In genomic region chr15:65385868-65386253, GRCh38 we compare ENCODE assay signal across 9 cellular contexts. TPM values are rescaled to one million over a fixed set of nuclear protein-coding genes. Genes with fewer than 3 reads are reported as not detected.
A peak's percentile ranks its signal among the peaks of the same experiment; 100 is the strongest.
DNase-seq lines count a peak whose midpoint lies in the region; ATAC-seq and TF ChIP-seq lines count a peak whose summit lies in the region.
"Had no signal": no experiment of that assay in that cellular context is flagged by ENCODE, and none has a peak within 500 bp of the region (broad histone marks: within the 10 kb centered on the region; RNA-seq: fewer than 3 reads in every experiment).

No MANE protein-coding gene starts in this region.

- CTCF ChIA-PET in Caco-2 (lab: Charles Lee), result interaction anchor here (1.4 to 2.9 kb wide), 8 partner anchors 9 to 82 kb away, joined by 4 to 23 read pairs (median 6); partner anchors contain the start of gene RNU5B-1
- CTCF ChIA-PET in activated CD4-positive, alpha-beta T cell treated with anti-CD3 and anti-CD28 coated beads, Interleukin-2, amount 10 ng/mL, durations not matched to agents 7 days and 5 days (lab: Charles Lee), result interaction anchor here (0.8 to 3.1 kb wide), 12 partner anchors 9 to 483 kb away, joined by 3 to 19 read pairs (median 4); partner anchors contain the start of genes RAB11A and RNU5B-1

- H3K27ac ChIP-seq in gastroesophageal sphincter, result peak overlapping the region in 3 of 4 donors; percentile 0 to 60 (median 45)
- peak overlapping the region in 3 of 4 donors; percentile 39 to 52 (median 40) for H3K27ac ChIP-seq in sigmoid colon

- no peak for DNase-seq in Caco-2
- no peak for DNase-seq in activated T-helper 1 cell treated with anti-CD3 and anti-CD28 coated beads, Interleukin-12 subunit alpha, Interleukin-12 subunit beta, Interleukin-2, Interleukin-4 antibody, amounts not matched to agents 30 ng/mL and 10 ng/mL and 1 ng/mL, durations not matched to agents 14 hours and 24 hours and 36 hours (ENCODE audit: low spot score)
- peak; percentile 73 for DNase-seq in sigmoid colon
- no peak for DNase-seq in mesothelial cell of epicardium (ENCODE audit: low spot score in 2 of 2, unreplicated experiment in 2 of 2)
- DNase-seq in activated naive CD4-positive, alpha-beta T cell treated with anti-CD3 and anti-CD28 coated beads, Interleukin-2, amount 50 U/mL, for 72 hours (ENCODE audit: low spot score in 2 of 2), result no peak
- no peak for DNase-seq in activated CD4-positive, alpha-beta T cell treated with anti-CD3 and anti-CD28 coated beads, Interleukin-2, amount 10 ng/mL, durations not matched to agents 7 days and 5 days

- peaks cover 13% of the 10 kb centered on the region for H3K4me1 ChIP-seq in Caco-2
- peaks cover 0 to 25% (median 13%) of the 10 kb centered on the region in 3 donors for H3K4me1 ChIP-seq in gastroesophageal sphincter
- peaks cover 0 to 19% (median 17%) of the 10 kb centered on the region in 4 donors for H3K4me1 ChIP-seq in sigmoid colon

- intact Hi-C loops in Caco-2 (cut with micrococcal nuclease; ENCODE audit: unreplicated experiment), result loop anchor here (1.0 to 2.0 kb wide), 3 partner anchors 15 to 68 kb away; no protein-coding TSS in a partner anchor
- intact Hi-C loops in activated T-helper 1 cell treated with anti-CD3 and anti-CD28 coated beads, Interleukin-12 subunit alpha, Interleukin-12 subunit beta, Interleukin-2, Interleukin-4 antibody, amounts not matched to agents 30 ng/mL and 10 ng/mL and 1 ng/mL, durations not matched to agents 14 hours and 24 hours and 36 hours (cut with micrococcal nuclease), result loop anchor here (1.0 to 5.0 kb wide), 5 partner anchors 15 to 354 kb away; partner anchors contain the start of gene CLPX
- intact Hi-C loops in sigmoid colon (cut with DNase I), result loop anchor here (1.0 to 10.0 kb wide), 2 partner anchors 67 to 191 kb away; no protein-coding TSS in a partner anchor

- H3K4me1 Mint-ChIP-seq in Caco-2 (ENCODE audit: low read depth, unreplicated experiment) (peaks cover 27% of the 10 kb centered on the region), mesothelial cell of epicardium (peaks cover 28% of the 10 kb centered on the region)
- peaks cover 11% of the 10 kb centered on the region for H3K4me1 Mint-ChIP-seq in activated T-helper 1 cell treated with anti-CD3 and anti-CD28 coated beads, Interleukin-12 subunit alpha, Interleukin-12 subunit beta, Interleukin-2, Interleukin-4 antibody, amounts not matched to agents 30 ng/mL and 10 ng/mL and 1 ng/mL, durations not matched to agents 14 hours and 24 hours and 36 hours (ENCODE audit: low read depth)
- H3K4me1 Mint-ChIP-seq in activated CD4-positive, alpha-beta T cell treated with anti-CD3 and anti-CD28 coated beads, Interleukin-2, amount 10 ng/mL, durations not matched to agents 7 days and 5 days, result peaks cover 13% of the 10 kb centered on the region

- H3K36me3 ChIP-seq in Caco-2 (ENCODE audit: control insufficient read depth, insufficient read depth, low read length), result no peaks in the 10 kb centered on the region
- H3K36me3 ChIP-seq in gastroesophageal sphincter, result peaks cover 0 to 4% of the 10 kb centered on the region in 2 donors
- no peaks in the 10 kb centered on the region for H3K36me3 ChIP-seq in sigmoid colon

- H3K4me3 Mint-ChIP-seq in Caco-2 (ENCODE audit: unreplicated experiment), result peak overlapping the region; percentile 72
- H3K4me3 Mint-ChIP-seq in activated T-helper 1 cell treated with anti-CD3 and anti-CD28 coated beads, Interleukin-12 subunit alpha, Interleukin-12 subunit beta, Interleukin-2, Interleukin-4 antibody, amounts not matched to agents 30 ng/mL and 10 ng/mL and 1 ng/mL, durations not matched to agents 14 hours and 24 hours and 36 hours, result peak overlapping the region; percentile 83
- H3K4me3 Mint-ChIP-seq in mesothelial cell of epicardium, result no peak overlapping the region
- H3K4me3 Mint-ChIP-seq in activated CD4-positive, alpha-beta T cell treated with anti-CD3 and anti-CD28 coated beads, Interleukin-2, amount 10 ng/mL, durations not matched to agents 7 days and 5 days, result no peak overlapping the region

- no peaks in the 10 kb centered on the region for H3K9me3 ChIP-seq in Caco-2
- no peaks in the 10 kb centered on the region for H3K9me3 ChIP-seq in gastroesophageal sphincter
- H3K9me3 ChIP-seq in sigmoid colon, result no peaks in the 10 kb centered on the region

- no peak for TF ChIP-seq POLR2A in gastroesophageal sphincter (IDR thresholded peaks at IDR 0.05)
- no peak for TF ChIP-seq POLR2A in sigmoid colon (IDR thresholded peaks at IDR 0.05)

- 20% methylated on average over 1 of the region's 10 CpGs; no CpG with 5 or more reads in 1 of the 2 donors for WGBS in gastroesophageal sphincter (ENCODE audit: low coverage in 1 of 2), 2 donors
- WGBS in sigmoid colon, 2 donors, result 44 to 55% methylated on average over 10 of the region's 10 CpGs

- no peaks in the 10 kb centered on the region for H3K9me3 Mint-ChIP-seq in Caco-2 (ENCODE audit: unreplicated experiment)
- H3K9me3 Mint-ChIP-seq in activated T-helper 1 cell treated with anti-CD3 and anti-CD28 coated beads, Interleukin-12 subunit alpha, Interleukin-12 subunit beta, Interleukin-2, Interleukin-4 antibody, amounts not matched to agents 30 ng/mL and 10 ng/mL and 1 ng/mL, durations not matched to agents 14 hours and 24 hours and 36 hours, result no peaks in the 10 kb centered on the region
- H3K9me3 Mint-ChIP-seq in mesothelial cell of epicardium, result no peaks in the 10 kb centered on the region
- H3K9me3 Mint-ChIP-seq in activated naive CD4-positive, alpha-beta T cell treated with anti-CD3 and anti-CD28 coated beads, Interleukin-2, amount 50 U/mL, for 72 hours, result no peaks in the 10 kb centered on the region
- H3K9me3 Mint-ChIP-seq in activated CD4-positive, alpha-beta T cell treated with anti-CD3 and anti-CD28 coated beads, Interleukin-2, amount 10 ng/mL, durations not matched to agents 7 days and 5 days, result no peaks in the 10 kb centered on the region
- H3K9me3 Mint-ChIP-seq: T-helper 1 cell treated with Interleukin-12 subunit alpha and Interleukin-12 subunit beta and Interleukin-4 antibody, amounts not matched to agents 30 μg/mL and 1 μg/mL, for 36 hours had no signal

- no peaks in the 10 kb centered on the region for H3K36me3 Mint-ChIP-seq in Caco-2 (ENCODE audit: insufficient read depth, unreplicated experiment)
- no peaks in the 10 kb centered on the region for H3K36me3 Mint-ChIP-seq in activated T-helper 1 cell treated with anti-CD3 and anti-CD28 coated beads, Interleukin-12 subunit alpha, Interleukin-12 subunit beta, Interleukin-2, Interleukin-4 antibody, amounts not matched to agents 30 ng/mL and 10 ng/mL and 1 ng/mL, durations not matched to agents 14 hours and 24 hours and 36 hours (ENCODE audit: low read depth)
- peaks cover 5% of the 10 kb centered on the region for H3K36me3 Mint-ChIP-seq in mesothelial cell of epicardium
- H3K36me3 Mint-ChIP-seq in activated naive CD4-positive, alpha-beta T cell treated with anti-CD3 and anti-CD28 coated beads, Interleukin-2, amount 50 U/mL, for 72 hours, result no peaks in the 10 kb centered on the region
- no peaks in the 10 kb centered on the region for H3K36me3 Mint-ChIP-seq in activated CD4-positive, alpha-beta T cell treated with anti-CD3 and anti-CD28 coated beads, Interleukin-2, amount 10 ng/mL, durations not matched to agents 7 days and 5 days (ENCODE audit: low read depth)

- TF ChIP-seq CTCF in Caco-2 (IDR thresholded peaks at IDR 0.05; ENCODE audit: insufficient read depth in 1 of 2, low read depth in 1 of 2, low read length in 1 of 2, severe bottlenecking in 1 of 2, unreplicated experiment in 1 of 2) (no peak), gastroesophageal sphincter (IDR thresholded peaks at IDR 0.05) (no peak), sigmoid colon (IDR thresholded peaks at IDR 0.05) (peak in 1 of 4 experiments; percentile 22), mesothelial cell of epicardium (IDR thresholded peaks at IDR 0.05; ENCODE audit: unreplicated experiment) (no peak)

- peak; percentile 72 for ATAC-seq in gastroesophageal sphincter
- no peak for ATAC-seq in activated naive CD4-positive, alpha-beta T cell treated with anti-CD3 and anti-CD28 coated beads, Interleukin-2, amount 50 U/mL, for 72 hours
- no peak for ATAC-seq in HG03432 (IDR thresholded peaks at IDR 0.05; ENCODE audit: unreplicated experiment)

- H3K27me3 Mint-ChIP-seq in Caco-2 (ENCODE audit: insufficient read depth, unreplicated experiment) (no peaks in the 10 kb centered on the region), mesothelial cell of epicardium (ENCODE audit: low read depth) (no peaks in the 10 kb centered on the region)
- peaks cover 24% of the 10 kb centered on the region for H3K27me3 Mint-ChIP-seq in activated T-helper 1 cell treated with anti-CD3 and anti-CD28 coated beads, Interleukin-12 subunit alpha, Interleukin-12 subunit beta, Interleukin-2, Interleukin-4 antibody, amounts not matched to agents 30 ng/mL and 10 ng/mL and 1 ng/mL, durations not matched to agents 14 hours and 24 hours and 36 hours (ENCODE audit: insufficient read depth)
- peaks cover 23% of the 10 kb centered on the region for H3K27me3 Mint-ChIP-seq in activated CD4-positive, alpha-beta T cell treated with anti-CD3 and anti-CD28 coated beads, Interleukin-2, amount 10 ng/mL, durations not matched to agents 7 days and 5 days

- H3K27ac Mint-ChIP-seq in Caco-2 (ENCODE audit: unreplicated experiment) (peak overlapping the region; percentile 83), mesothelial cell of epicardium (no peak overlapping the region)
- H3K27ac Mint-ChIP-seq in activated T-helper 1 cell treated with anti-CD3 and anti-CD28 coated beads, Interleukin-12 subunit alpha, Interleukin-12 subunit beta, Interleukin-2, Interleukin-4 antibody, amounts not matched to agents 30 ng/mL and 10 ng/mL and 1 ng/mL, durations not matched to agents 14 hours and 24 hours and 36 hours, result no peak overlapping the region
- H3K27ac Mint-ChIP-seq in activated naive CD4-positive, alpha-beta T cell treated with anti-CD3 and anti-CD28 coated beads, Interleukin-2, amount 50 U/mL, for 72 hours, result peak overlapping the region in 1 of 2 donors; percentile 83
- H3K27ac Mint-ChIP-seq in activated CD4-positive, alpha-beta T cell treated with anti-CD3 and anti-CD28 coated beads, Interleukin-2, amount 10 ng/mL, durations not matched to agents 7 days and 5 days, result no peak overlapping the region
- H3K27ac Mint-ChIP-seq: T-helper 1 cell treated with Interleukin-12 subunit alpha and Interleukin-12 subunit beta and Interleukin-4 antibody, amounts not matched to agents 30 μg/mL and 1 μg/mL, for 36 hours had no signal

- H3K27me3 ChIP-seq in Caco-2 (replicated peaks; ENCODE audit: control insufficient read depth, insufficient read depth, low read length) (no peaks in the 10 kb centered on the region), gastroesophageal sphincter (peaks cover 22% of the 10 kb centered on the region), sigmoid colon (no peaks in the 10 kb centered on the region)

- TF ChIP-seq EP300 in gastroesophageal sphincter (IDR thresholded peaks at IDR 0.05) (no peak), sigmoid colon (IDR thresholded peaks at IDR 0.05) (no peak)

- POLR2A ChIA-PET in Caco-2 (lab: Charles Lee), result interaction anchor here (0.6 kb wide), 1 partner anchor 1580 kb away, joined by 4 read pairs; no protein-coding TSS in a partner anchor
- POLR2A ChIA-PET in activated CD4-positive, alpha-beta T cell treated with anti-CD3 and anti-CD28 coated beads, Interleukin-2, amount 10 ng/mL, durations not matched to agents 7 days and 5 days (lab: Charles Lee), result no interaction called here

- H3K4me3 ChIP-seq in Caco-2 (ENCODE audit: low read depth, low read length) (no peak overlapping the region), gastroesophageal sphincter (peak overlapping the region in 1 of 2 donors; percentile 41), sigmoid colon (peak overlapping the region in 3 of 4 donors; percentile 3 to 41 (median 21))

- no TSS peak for BruUV-seq in Caco-2 (replicated peaks; lab: Mats Ljungman, UMichigan)

RNA-seq across cellular contexts. Expression of gene IGDCC3, which starts 8.1 kb away (rescaled TPM):
- total RNA-seq in Caco-2 (2022) (43.5 and 51.2 TPM in 2 replicates), gastroesophageal sphincter (under 1 TPM in 1 of 4 donors, not detected in 3; 0.13 TPM), sigmoid colon (under 1 TPM in 3 of 4 donors, not detected in 1; under 0.01 to 0.55 (median 0.41) TPM), mesothelial cell of epicardium (34.8 to 40.6 TPM (median 35.1 TPM) in 3 replicates)
- not detected in 2 replicates for total RNA-seq in activated T-helper 1 cell treated with anti-CD3 and anti-CD28 coated beads, Interleukin-12 subunit alpha, Interleukin-12 subunit beta, Interleukin-2, Interleukin-4 antibody, amounts not matched to agents 30 ng/mL and 10 ng/mL and 1 ng/mL, durations not matched to agents 14 hours and 24 hours and 36 hours
- polyA plus RNA-seq in sigmoid colon, result under 1 TPM in 2 of 3 donors, not detected in 1; under 0.01 to 0.12 TPM
- not detected for total RNA-seq in activated naive CD4-positive, alpha-beta T cell treated with anti-CD3 and anti-CD28 coated beads, Interleukin-2, amount 50 U/mL, for 72 hours
- not detected for total RNA-seq in activated CD4-positive, alpha-beta T cell treated with anti-CD3 and anti-CD28 coated beads, Interleukin-2, amount 10 ng/mL, durations not matched to agents 7 days and 5 days

RNA-seq across cellular contexts. Expression of gene IGDCC4, which starts 36.9 kb away (rescaled TPM):
- 3.7 and 4.5 TPM in 2 replicates for total RNA-seq in Caco-2 (2022)
- total RNA-seq in activated T-helper 1 cell treated with anti-CD3 and anti-CD28 coated beads, Interleukin-12 subunit alpha, Interleukin-12 subunit beta, Interleukin-2, Interleukin-4 antibody, amounts not matched to agents 30 ng/mL and 10 ng/mL and 1 ng/mL, durations not matched to agents 14 hours and 24 hours and 36 hours, result 0.37 and 0.52 TPM in 2 replicates
- 1 to 10 TPM in 3 of 4 donors, under 1 TPM in 1; 0.40 to 3.4 (median 1.8) TPM for total RNA-seq in gastroesophageal sphincter
- total RNA-seq in sigmoid colon, result 1 to 10 TPM in 2 of 4 donors, under 1 TPM in 2; 0.27 to 2.8 (median 0.96) TPM
- polyA plus RNA-seq in sigmoid colon, result 1 to 10 TPM in 1 of 3 donors, under 1 TPM in 2; 0.23 to 1.5 (median 0.60) TPM
- 38.6 to 43.3 TPM (median 43.2 TPM) in 3 replicates for total RNA-seq in mesothelial cell of epicardium
- under 1 TPM; 0.10 to 0.39 TPM for total RNA-seq in activated naive CD4-positive, alpha-beta T cell treated with anti-CD3 and anti-CD28 coated beads, Interleukin-2, amount 50 U/mL, for 72 hours
- total RNA-seq in activated CD4-positive, alpha-beta T cell treated with anti-CD3 and anti-CD28 coated beads, Interleukin-2, amount 10 ng/mL, durations not matched to agents 7 days and 5 days, result under 1 TPM; 0.06 to 0.12 TPM

Comparison
In these comparisons a context has a peak if more than half of its experiments do, and no peak if none do; other contexts are left out.
1. H3K4me3 Mint-ChIP-seq: peak in Caco-2 (single experiment) and activated T-helper 1 cell treated with anti-CD3 and anti-CD28 coated beads, Interleukin-12 subunit alpha, Interleukin-12 subunit beta, Interleukin-2, Interleukin-4 antibody, amounts not matched to agents 30 ng/mL and 10 ng/mL and 1 ng/mL, durations not matched to agents 14 hours and 24 hours and 36 hours (single experiment); none in mesothelial cell of epicardium (single experiment) and activated CD4-positive, alpha-beta T cell treated with anti-CD3 and anti-CD28 coated beads, Interleukin-2, amount 10 ng/mL, durations not matched to agents 7 days and 5 days (single experiment).
2. RNA of gene IGDCC3, which starts 8.1 kb away (total RNA-seq): 43.5 to 51.2 TPM in Caco-2 and 34.8 to 40.6 TPM in mesothelial cell of epicardium; under 0.01 to 0.55 TPM in sigmoid colon, 0.13 TPM in gastroesophageal sphincter, not detected in activated T-helper 1 cell treated with anti-CD3 and anti-CD28 coated beads, Interleukin-12 subunit alpha, Interleukin-12 subunit beta, Interleukin-2, Interleukin-4 antibody, amounts not matched to agents 30 ng/mL and 10 ng/mL and 1 ng/mL, durations not matched to agents 14 hours and 24 hours and 36 hours, not detected in activated naive CD4-positive, alpha-beta T cell treated with anti-CD3 and anti-CD28 coated beads, Interleukin-2, amount 50 U/mL, for 72 hours and not detected in activated CD4-positive, alpha-beta T cell treated with anti-CD3 and anti-CD28 coated beads, Interleukin-2, amount 10 ng/mL, durations not matched to agents 7 days and 5 days; every median in the first group is over 10 times any median in the second.